1 cellular context compared by ENCODE assay signal in the genomic region with DNA sequence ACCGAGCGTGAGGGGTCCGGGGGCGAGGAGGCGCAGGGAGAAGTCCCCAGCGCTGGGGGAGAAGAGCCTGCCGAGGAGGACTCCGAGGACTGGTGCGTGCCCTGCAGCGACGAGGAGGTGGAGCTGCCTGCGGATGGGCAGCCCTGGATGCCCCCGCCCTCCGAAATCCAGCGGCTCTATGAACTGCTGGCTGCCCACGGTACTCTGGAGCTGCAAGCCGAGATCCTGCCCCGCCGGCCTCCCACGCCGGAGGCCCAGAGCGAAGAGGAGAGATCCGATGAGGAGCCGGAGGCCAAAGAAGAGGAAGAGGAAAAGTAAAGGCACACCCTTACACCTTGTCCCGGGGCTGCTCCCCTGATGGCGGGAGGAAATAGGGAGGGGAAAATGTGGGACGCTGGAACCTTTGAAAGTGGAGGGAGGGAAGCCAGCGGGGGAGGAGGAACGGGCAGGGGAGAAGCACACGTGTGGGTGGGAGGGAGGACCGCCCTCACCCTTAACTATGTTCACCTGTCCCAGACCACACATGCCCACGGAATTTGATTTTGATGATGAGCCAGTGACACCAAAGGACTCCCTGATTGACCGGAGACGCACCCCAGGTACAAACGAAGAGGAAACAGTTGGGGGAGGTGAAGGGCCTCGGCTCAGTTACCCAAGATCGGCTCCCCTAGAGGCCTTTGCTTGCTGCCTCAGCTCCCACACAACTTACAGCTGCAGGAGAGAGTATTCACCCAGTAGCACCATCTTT.
TF ChIP-seq lines count a peak whose summit lies in the region.

No MANE protein-coding gene starts in this region.

TF ChIP-seq in GM12878, 131 proteins besides CTCF, POLR2A, EP300 and RAD21 (continued from another document):
- TF ChIP-seq ZNF384 (IDR thresholded peaks at IDR 0.05; ENCODE audit: borderline replicate concordance, low read depth, low read length): no peak
- TF ChIP-seq HDAC6 (IDR thresholded peaks at IDR 0.05; ENCODE audit: unreplicated experiment): no peak
- no peak for TF ChIP-seq KAT2A (conservative IDR thresholded peaks at IDR 0.05; ENCODE audit: control insufficient read depth, low read depth, low read length)
- TF ChIP-seq DPF2 (IDR thresholded peaks at IDR 0.05): no peak
- TF ChIP-seq, protein P1, sequence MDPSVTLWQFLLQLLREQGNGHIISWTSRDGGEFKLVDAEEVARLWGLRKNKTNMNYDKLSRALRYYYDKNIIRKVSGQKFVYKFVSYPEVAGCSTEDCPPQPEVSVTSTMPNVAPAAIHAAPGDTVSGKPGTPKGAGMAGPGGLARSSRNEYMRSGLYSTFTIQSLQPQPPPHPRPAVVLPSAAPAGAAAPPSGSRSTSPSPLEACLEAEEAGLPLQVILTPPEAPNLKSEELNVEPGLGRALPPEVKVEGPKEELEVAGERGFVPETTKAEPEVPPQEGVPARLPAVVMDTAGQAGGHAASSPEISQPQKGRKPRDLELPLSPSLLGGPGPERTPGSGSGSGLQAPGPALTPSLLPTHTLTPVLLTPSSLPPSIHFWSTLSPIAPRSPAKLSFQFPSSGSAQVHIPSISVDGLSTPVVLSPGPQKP (IDR thresholded peaks at IDR 0.05; ENCODE audit: low read depth, low read length): no peak
- no peak for TF ChIP-seq MYB (IDR thresholded peaks at IDR 0.05; ENCODE audit: borderline replicate concordance, low read depth, low read length)
- no peak for TF ChIP-seq NR2F1 (conservative IDR thresholded peaks at IDR 0.05)
- TF ChIP-seq, protein P2, sequence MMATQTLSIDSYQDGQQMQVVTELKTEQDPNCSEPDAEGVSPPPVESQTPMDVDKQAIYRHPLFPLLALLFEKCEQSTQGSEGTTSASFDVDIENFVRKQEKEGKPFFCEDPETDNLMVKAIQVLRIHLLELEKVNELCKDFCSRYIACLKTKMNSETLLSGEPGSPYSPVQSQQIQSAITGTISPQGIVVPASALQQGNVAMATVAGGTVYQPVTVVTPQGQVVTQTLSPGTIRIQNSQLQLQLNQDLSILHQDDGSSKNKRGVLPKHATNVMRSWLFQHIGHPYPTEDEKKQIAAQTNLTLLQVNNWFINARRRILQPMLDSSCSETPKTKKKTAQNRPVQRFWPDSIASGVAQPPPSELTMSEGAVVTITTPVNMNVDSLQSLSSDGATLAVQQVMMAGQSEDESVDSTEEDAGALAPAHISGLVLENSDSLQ (IDR thresholded peaks at IDR 0.05): peak; percentile 38; the same call in 1 of the 2 replicates
- TF ChIP-seq SMAD1 (IDR thresholded peaks at IDR 0.05; ENCODE audit: low read depth, partially characterized antibody): peak; percentile 10
- no peak for TF ChIP-seq PAX8 (IDR thresholded peaks at IDR 0.05)
- no peak for TF ChIP-seq TCF7 (IDR thresholded peaks at IDR 0.05; ENCODE audit: borderline replicate concordance)
- TF ChIP-seq TARDBP (IDR thresholded peaks at IDR 0.05; ENCODE audit: borderline replicate concordance): 0 out of 2 replicates have a peak, but pooled peaks have one; percentile 30
- TF ChIP-seq CEBPB (IDR thresholded peaks at IDR 0.05; ENCODE audit: borderline replicate concordance in 1 of 2, low read depth in 2 of 2, low read length in 2 of 2): no peak
- TF ChIP-seq SMARCA5 (IDR thresholded peaks at IDR 0.05): no peak
- 0 out of 2 replicates have a peak, but pooled peaks have one; percentile 50 for TF ChIP-seq HDAC2 (IDR thresholded peaks at IDR 0.05)
- TF ChIP-seq KDM1A (IDR thresholded peaks at IDR 0.05; ENCODE audit: borderline replicate concordance): no peak
- no peak for TF ChIP-seq FOS (IDR thresholded peaks at IDR 0.05; ENCODE audit: borderline replicate concordance, extremely low read depth, insufficient read length)
- no peak for TF ChIP-seq RAD51 (IDR thresholded peaks at IDR 0.05)
- peak; percentile 49; the same call in 1 of the 2 replicates for TF ChIP-seq EED (IDR thresholded peaks at IDR 0.05; ENCODE audit: low read depth)
- TF ChIP-seq, protein P3, sequence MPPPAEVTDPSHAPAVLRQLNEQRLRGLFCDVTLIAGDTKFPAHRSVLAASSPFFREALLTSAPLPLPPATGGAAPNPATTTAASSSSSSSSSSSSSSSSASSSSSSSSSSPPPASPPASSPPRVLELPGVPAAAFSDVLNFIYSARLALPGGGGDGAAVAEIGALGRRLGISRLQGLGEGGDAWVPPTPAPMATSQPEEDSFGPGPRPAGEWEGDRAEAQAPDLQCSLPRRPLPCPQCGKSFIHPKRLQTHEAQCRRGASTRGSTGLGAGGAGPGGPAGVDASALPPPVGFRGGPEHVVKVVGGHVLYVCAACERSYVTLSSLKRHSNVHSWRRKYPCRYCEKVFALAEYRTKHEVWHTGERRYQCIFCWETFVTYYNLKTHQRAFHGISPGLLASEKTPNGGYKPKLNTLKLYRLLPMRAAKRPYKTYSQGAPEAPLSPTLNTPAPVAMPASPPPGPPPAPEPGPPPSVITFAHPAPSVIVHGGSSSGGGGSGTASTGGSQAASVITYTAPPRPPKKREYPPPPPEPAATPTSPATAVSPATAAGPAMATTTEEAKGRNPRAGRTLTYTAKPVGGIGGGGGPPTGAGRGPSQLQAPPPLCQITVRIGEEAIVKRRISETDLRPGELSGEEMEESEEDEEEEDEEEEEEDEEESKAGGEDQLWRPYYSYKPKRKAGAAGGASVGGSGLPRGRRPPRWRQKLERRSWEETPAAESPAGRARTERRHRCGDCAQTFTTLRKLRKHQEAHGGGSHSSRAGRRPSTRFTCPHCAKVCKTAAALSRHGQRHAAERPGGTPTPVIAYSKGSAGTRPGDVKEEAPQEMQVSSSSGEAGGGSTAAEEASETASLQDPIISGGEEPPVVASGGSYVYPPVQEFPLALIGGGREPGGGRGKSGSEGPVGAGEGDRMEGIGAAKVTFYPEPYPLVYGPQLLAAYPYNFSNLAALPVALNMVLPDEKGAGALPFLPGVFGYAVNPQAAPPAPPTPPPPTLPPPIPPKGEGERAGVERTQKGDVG (CRISPR knock-in tag; IDR thresholded peaks at IDR 0.05): no peak
- no peak for TF ChIP-seq GABPA (IDR thresholded peaks at IDR 0.05; ENCODE audit: low read depth)
